In genomic region chr12:6763380-6763779, GRCh38 we compare ENCODE assay signal across 10 cellular contexts. TPM values are rescaled to one million over a fixed set of nuclear protein-coding genes. Genes with fewer than 3 reads are reported as not detected.
DNase-seq lines count a peak whose midpoint lies in the region; ATAC-seq and TF ChIP-seq lines count a peak whose summit lies in the region.
"Had no signal": no experiment of that assay in that cellular context is flagged by ENCODE, and none has a peak within 500 bp of the region (broad histone marks: within the 10 kb centered on the region; RNA-seq: fewer than 3 reads in every experiment).

No MANE protein-coding gene starts in this region.

- ATAC-seq in HG03196 (IDR thresholded peaks at IDR 0.05; ENCODE audit: unreplicated experiment): no peak
- ATAC-seq in HG03175 (IDR thresholded peaks at IDR 0.05; ENCODE audit: unreplicated experiment): no peak

- H3K27ac Mint-ChIP-seq in Caco-2 (ENCODE audit: unreplicated experiment): peak overlapping the region; percentile 79

- peaks cover 48% of the 10 kb centered on the region for H3K4me1 ChIP-seq in Caco-2
- peaks cover 43% of the 10 kb centered on the region for H3K4me1 ChIP-seq in hepatocyte (ENCODE audit: insufficient read depth)

- H3K9me2 ChIP-seq in hepatocyte (replicated peaks; ENCODE audit: insufficient read depth): no peaks in the 10 kb centered on the region

- no peaks in the 10 kb centered on the region for H3K27me3 Mint-ChIP-seq in Caco-2 (ENCODE audit: insufficient read depth, unreplicated experiment)

- POLR2A ChIA-PET in Caco-2 (lab: Charles Lee): interaction anchor here (0.6 to 1.1 kb wide), 3 partner anchors 10 to 64 kb away, joined by 3 read pairs; partner anchors contain the start of genes COPS7A and MLF2

- intact Hi-C loops in Caco-2 (cut with micrococcal nuclease; ENCODE audit: unreplicated experiment): no loop called here

- H3K9me3 ChIP-seq in Caco-2 (no peaks in the 10 kb centered on the region), hepatocyte (ENCODE audit: low read depth) (no peaks in the 10 kb centered on the region)

- H3K9me3 Mint-ChIP-seq in Caco-2 (ENCODE audit: unreplicated experiment): no peaks in the 10 kb centered on the region

- H3K4me3 Mint-ChIP-seq in Caco-2 (ENCODE audit: unreplicated experiment): no peak overlapping the region

- H3K36me3 Mint-ChIP-seq in Caco-2 (ENCODE audit: insufficient read depth, unreplicated experiment): peaks cover 30% of the 10 kb centered on the region

- H3K36me3 ChIP-seq in Caco-2 (ENCODE audit: control insufficient read depth, insufficient read depth, low read length) (no peaks in the 10 kb centered on the region), hepatocyte (replicated peaks; ENCODE audit: insufficient read depth, low read depth) (no peaks in the 10 kb centered on the region)

- TSS peak; percentile 72 for BruUV-seq in Caco-2 (replicated peaks; lab: Mats Ljungman, UMichigan)

- peak overlapping the region; percentile 97 for H3K27ac ChIP-seq in VCaP
- peak overlapping the region; percentile 86 for H3K27ac ChIP-seq in hepatocyte

- H3K4me3 ChIP-seq in Caco-2 (ENCODE audit: low read depth, low read length) (no peak overlapping the region), hepatocyte (no peak overlapping the region), skeletal muscle cell (ENCODE audit: low read depth, low read length) (peak overlapping the region; percentile 22)

- 58% methylated on average over 4 of the region's 4 CpGs for WGBS in hepatocyte (ENCODE audit: low lambda C conversion rate, missing lambda C conversion rate)

- CTCF ChIA-PET in Caco-2 (lab: Charles Lee): interaction anchor here (0.6 to 1.0 kb wide), 2 partner anchors 10 to 11 kb away, joined by 4 to 10 read pairs; partner anchors contain the start of gene MLF2

- peaks cover 11% of the 10 kb centered on the region for H4K20me1 ChIP-seq in hepatocyte (ENCODE audit: insufficient read depth, poor library complexity, severe bottlenecking)

- H3K4me2 ChIP-seq in hepatocyte: peak overlapping the region; percentile 55

- H3K79me2 ChIP-seq in hepatocyte: peaks cover 16% of the 10 kb centered on the region

- TF ChIP-seq CTCF in Caco-2 (IDR thresholded peaks at IDR 0.05; ENCODE audit: insufficient read depth in 1 of 2, low read depth in 1 of 2, low read length in 1 of 2, severe bottlenecking in 1 of 2, unreplicated experiment in 1 of 2) (no peak), VCaP (conservative IDR thresholded peaks at IDR 0.05) (no peak), hepatocyte (IDR thresholded peaks at IDR 0.05; ENCODE audit: poor library complexity) (no peak)

- H3K4me1 Mint-ChIP-seq in Caco-2 (ENCODE audit: low read depth, unreplicated experiment): peaks cover 50% of the 10 kb centered on the region

- peak overlapping the region; percentile 8 for H2AFZ ChIP-seq in hepatocyte

- no peaks in the 10 kb centered on the region for H3K27me3 ChIP-seq in Caco-2 (replicated peaks; ENCODE audit: control insufficient read depth, insufficient read depth, low read length)
- H3K27me3 ChIP-seq in hepatocyte: no peaks in the 10 kb centered on the region

- DNase-seq in Caco-2 (no peak), hepatocyte (ENCODE audit: low spot score) (no peak), skeletal muscle cell (ENCODE audit: low read depth) (no peak), middle frontal gyrus (ENCODE audit: extremely low spot score, low spot score) (no peak), hypothalamus (lab: John Stamatoyannopoulos, UW) (no peak)
- DNase-seq: DMS153 had no signal

RNA-seq across cellular contexts. Expression of gene PTMS, which starts 2.8 kb away (rescaled TPM):
- total RNA-seq in Caco-2 (2022) (264 and 285 TPM in 2 replicates), hepatocyte (179 and 180 TPM in 2 replicates)
- polyA plus RNA-seq in hepatocyte: 282 and 315 TPM in 2 replicates

RNA-seq across cellular contexts. Expression of gene LAG3, which starts 8.9 kb away (rescaled TPM):
- total RNA-seq in Caco-2 (2022): 1.9 and 3.2 TPM in 2 replicates
- 0.52 and 0.70 TPM in 2 replicates for total RNA-seq in hepatocyte
- 0.91 and 1.2 TPM in 2 replicates for polyA plus RNA-seq in hepatocyte
- total RNA-seq: myocyte had no signal

RNA-seq across cellular contexts. Expression of gene MLF2, which starts 10.4 kb away (rescaled TPM):
- total RNA-seq in Caco-2 (2022) (303 and 309 TPM in 2 replicates), hepatocyte (210 and 241 TPM in 2 replicates)
- 508 and 535 TPM in 2 replicates for polyA plus RNA-seq in hepatocyte

RNA-seq across cellular contexts. Expression of gene CD4, which starts 25.9 kb away (rescaled TPM):
- total RNA-seq in Caco-2 (2022): not detected in 2 replicates
- 2.4 and 2.7 TPM in 2 replicates for total RNA-seq in hepatocyte
- 2.7 and 6.4 TPM in 2 replicates for polyA plus RNA-seq in hepatocyte
- total RNA-seq: myocyte had no signal

RNA-seq across cellular contexts. Expression of gene COPS7A, which starts 39.5 kb away (rescaled TPM):
- total RNA-seq in Caco-2 (2022) (56.8 and 61.9 TPM in 2 replicates), hepatocyte (46.9 and 56.7 TPM in 2 replicates)
- polyA plus RNA-seq in hepatocyte: 65.2 and 73.6 TPM in 2 replicates
